ENCODE assay signal across 15 cellular contexts in genomic region chr16:19073344-19073743, GRCh38.
"Had no signal": no experiment of that assay in that cellular context is flagged by ENCODE, and none has a peak within 500 bp of the region (broad histone marks: within the 10 kb centered on the region; RNA-seq: fewer than 3 reads in every experiment).

No MANE protein-coding gene starts in this region.

- H3K27ac Mint-ChIP-seq: activated T-cell treated with anti-CD3 and anti-CD28 coated beads, Interleukin-2, amount 50 U/mL, for 72 hours had no signal

- ATAC-seq: activated CD4-positive, CD25-positive, alpha-beta regulatory T cell treated with anti-CD3 and anti-CD28 coated beads, Interleukin-2, amount 50 U/mL, for 24 hours; activated T-cell treated with anti-CD3 and anti-CD28 coated beads, Interleukin-2, amount 50 U/mL, for 72 hours; foreskin keratinocyte; left cardiac atrium; lower lobe of right lung; naive thymus-derived CD8-positive, alpha-beta T cell; right lobe of liver had no signal

- H3K4me3 Mint-ChIP-seq: activated T-cell treated with anti-CD3 and anti-CD28 coated beads, Interleukin-2, amount 50 U/mL, for 72 hours; naive thymus-derived CD8-positive, alpha-beta T cell had no signal

- H3K4me3 ChIP-seq: ascending aorta, dorsolateral prefrontal cortex, lower lobe of right lung, prostate gland, right lobe of liver had no signal

- H3K9me3 ChIP-seq: ascending aorta, lower lobe of right lung, prostate gland, right lobe of liver had no signal

- H3K4me1 ChIP-seq: prostate gland had no signal

- H3K27me3 Mint-ChIP-seq: naive thymus-derived CD8-positive, alpha-beta T cell had no signal

- H3K36me3 ChIP-seq: prostate gland had no signal

- H3K27ac ChIP-seq: ascending aorta, foreskin keratinocyte, lower lobe of right lung, right lobe of liver had no signal

- H3K27me3 ChIP-seq: ascending aorta, dorsolateral prefrontal cortex, foreskin keratinocyte, right lobe of liver had no signal

- DNase-seq: activated CD4-positive, alpha-beta T cell treated with anti-CD3 and anti-CD28 coated beads, Interleukin-2, amount 50 U/mL, for 48 hours; activated T-cell treated with anti-CD3 and anti-CD28 coated beads, Interleukin-2, amount 50 U/mL, for 72 hours; dorsolateral prefrontal cortex; foreskin keratinocyte; left cardiac atrium; lower lobe of right lung; naive thymus-derived CD8-positive, alpha-beta T cell; nucleus accumbens; right lobe of liver; stimulated activated CD4-positive, alpha-beta T cell treated with anti-CD3 and anti-CD28 coated beads, Interleukin-12 subunit alpha, Interleukin-12 subunit beta, amount 100 ng/mL, for 4 hours; stimulated activated naive CD4-positive, alpha-beta T cell; trophoblast cell had no signal

- H3K9me3 Mint-ChIP-seq: activated T-cell treated with anti-CD3 and anti-CD28 coated beads, Interleukin-2, amount 50 U/mL, for 72 hours; naive thymus-derived CD8-positive, alpha-beta T cell had no signal
